8 cellular contexts compared by ENCODE assay signal in genomic region chr11:10298342-10298741, GRCh38. TPM values are rescaled to one million over a fixed set of nuclear protein-coding genes. Genes with fewer than 3 reads are reported as not detected.
A peak's percentile ranks its signal among the peaks of the same experiment; 100 is the strongest.
DNase-seq lines count a peak whose midpoint lies in the region; ATAC-seq and TF ChIP-seq lines count a peak whose summit lies in the region.

No MANE protein-coding gene starts in this region.

- H3K9me3 Mint-ChIP-seq in osteocyte (ENCODE audit: unreplicated experiment) (no peaks in the 10 kb centered on the region), Calu3 (ENCODE audit: low read depth, unreplicated experiment) (no peaks in the 10 kb centered on the region)

- H3K4me1 Mint-ChIP-seq in osteocyte (ENCODE audit: unreplicated experiment) = peaks cover 37% of the 10 kb centered on the region
- peaks cover 22% of the 10 kb centered on the region for H3K4me1 Mint-ChIP-seq in Calu3 (ENCODE audit: low read depth, unreplicated experiment)

- TF ChIP-seq CTCF in osteocyte (IDR thresholded peaks at IDR 0.05) (peak; percentile 26), Calu3 (IDR thresholded peaks at IDR 0.05; ENCODE audit: unreplicated experiment) (no peak)

- DNase-seq in activated T-cell treated with anti-CD3 and anti-CD28 coated beads for 1 hour (ENCODE audit: low read depth) = peak; percentile 12
- DNase-seq in activated T-cell treated with anti-CD3 and anti-CD28 coated beads, Interleukin-2, amount 50 U/mL, for 1 hour = no peak
- peak; percentile 65 for DNase-seq in NAMALWA (ENCODE audit: low spot score)
- DNase-seq in activated naive CD4-positive, alpha-beta T cell treated with Interleukin-2 at 50 U/mL for 16 hours = peak; percentile 56
- DNase-seq in osteocyte (ENCODE audit: extremely low spot score, unreplicated experiment) = no peak
- no peak for DNase-seq in iPS-NIHi11 (ENCODE audit: low spot score)
- DNase-seq in Calu3 = no peak

- H3K27me3 Mint-ChIP-seq in osteocyte (ENCODE audit: unreplicated experiment) (no peaks in the 10 kb centered on the region), Calu3 (ENCODE audit: unreplicated experiment) (peaks cover 9% of the 10 kb centered on the region)

- ATAC-seq in HG02588 (IDR thresholded peaks at IDR 0.05; ENCODE audit: unreplicated experiment) = peak; percentile 90

- no TSS peak for BruUV-seq in Calu3 (replicated peaks; lab: Mats Ljungman, UMichigan)

- peaks cover 11% of the 10 kb centered on the region for H3K36me3 Mint-ChIP-seq in osteocyte (ENCODE audit: unreplicated experiment)
- peaks cover 25% of the 10 kb centered on the region for H3K36me3 Mint-ChIP-seq in Calu3 (ENCODE audit: insufficient read depth, unreplicated experiment)

- intact Hi-C loops in Calu3 (cut with micrococcal nuclease; ENCODE audit: unreplicated experiment) = no loop called here

- CTCF ChIA-PET in Calu3 (lab: Charles Lee) = interaction anchor here (1.2 kb wide), 1 partner anchor 11 kb away, joined by 3 read pairs; no protein-coding TSS in a partner anchor

- H3K4me3 Mint-ChIP-seq in osteocyte (ENCODE audit: unreplicated experiment) = no peak overlapping the region
- no peak overlapping the region for H3K4me3 Mint-ChIP-seq in Calu3 (ENCODE audit: low read depth, unreplicated experiment)

- peak overlapping the region; percentile 58 for H3K27ac Mint-ChIP-seq in osteocyte (ENCODE audit: unreplicated experiment)
- no peak overlapping the region for H3K27ac Mint-ChIP-seq in Calu3 (ENCODE audit: unreplicated experiment)

RNA-seq across cellular contexts. Expression of gene SBF2, which starts 4.3 kb away (rescaled TPM):
- total RNA-seq in osteocyte = 65.2 and 80.0 TPM in 2 replicates
- total RNA-seq in Calu3 (2022) = 36.1 and 39.0 TPM in 2 replicates

RNA-seq across cellular contexts. Expression of gene ADM, which starts 6.5 kb away (rescaled TPM):
- total RNA-seq in osteocyte = 239 and 244 TPM in 2 replicates
- total RNA-seq in Calu3 (2022) = 2.0 and 4.6 TPM in 2 replicates

Comparison
In these comparisons a context has a peak if more than half of its experiments do, and no peak if none do; other contexts are left out.
1. DNase-seq: peak in activated T-cell treated with anti-CD3 and anti-CD28 coated beads for 1 hour (single experiment), NAMALWA (single experiment) and activated naive CD4-positive, alpha-beta T cell treated with Interleukin-2 at 50 U/mL for 16 hours (single experiment); none in activated T-cell treated with anti-CD3 and anti-CD28 coated beads, Interleukin-2, amount 50 U/mL, for 1 hour (single experiment), osteocyte (single experiment), iPS-NIHi11 (single experiment) and Calu3 (single experiment).
2. RNA of gene ADM, which starts 6.5 kb away (total RNA-seq): 239 to 244 TPM in osteocyte; 2.0 to 4.6 TPM in Calu3; every median in the first group is over 10 times any median in the second.